Comparison of ENCODE assay signal across 27 cellular contexts in the genomic region with DNA sequence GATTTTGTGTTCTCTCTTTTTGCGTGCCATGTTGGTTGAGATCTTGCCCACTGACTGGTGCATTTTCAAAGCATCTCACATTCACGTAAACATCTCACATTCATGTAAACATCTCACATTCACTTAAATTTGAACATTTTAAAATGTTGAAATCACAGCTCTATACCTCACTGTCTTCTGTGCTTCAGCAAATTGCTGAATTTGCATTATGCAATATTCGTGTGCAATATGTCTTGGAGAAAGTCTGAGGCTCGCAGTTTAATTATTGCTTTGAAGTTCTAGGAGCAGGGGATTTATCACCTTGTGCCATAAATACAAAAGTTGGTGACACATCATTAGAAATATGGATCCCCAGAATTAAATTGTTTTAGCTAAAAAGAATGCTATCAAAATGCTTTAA.
"Had no signal": no experiment of that assay in that cellular context is flagged by ENCODE, and none has a peak within 500 bp of the region (broad histone marks: within the 10 kb centered on the region; RNA-seq: fewer than 3 reads in every experiment).

No MANE protein-coding gene starts in this region.

- H3K9me3 ChIP-seq: suprapubic skin, testis, thoracic aorta, thyroid gland, tibial artery, transverse colon, upper lobe of left lung, upper lobe of right lung, uterus, vagina had no signal

- ATAC-seq: stimulated activated effector memory CD8-positive, alpha-beta T cell treated with anti-CD3 and anti-CD28 coated beads, Interleukin-12 subunit alpha, Interleukin-12 subunit beta, amount 100 ng/mL, for 72 hours; stimulated activated memory B cell treated with anti-CD40 and anti-IgM and Interleukin-4, amounts not matched to agents 10 μg/mL and 1 μg/mL and 100 μg/mL, for 72 hours; stimulated activated naive B cell treated with anti-CD40 and anti-IgM and Interleukin-4, amounts not matched to agents 10 μg/mL and 1 μg/mL and 100 μg/mL, for 72 hours; stimulated activated naive CD8-positive, alpha-beta T cell treated with anti-CD3 and anti-CD28 coated beads, Interleukin-15, amount 100 ng/mL, for 72 hours; stimulated activated naive CD8-positive, alpha-beta T cell treated with anti-CD3 and anti-CD28 coated beads, Interleukin-15, Interleukin-2, amounts not matched to agents 100 U/mL and 50 U/mL, for 24 hours; upper lobe of right lung had no signal

- H3K36me3 ChIP-seq: stomach, suprapubic skin, thoracic aorta, thyroid gland, tibial artery, tibial nerve, transverse colon, upper lobe of left lung, upper lobe of right lung, uterus, vagina had no signal

- H3K27ac ChIP-seq: stomach, suprapubic skin, testis, thoracic aorta, thyroid gland, tibial artery, tibial nerve, transverse colon, upper lobe of left lung, upper lobe of right lung, uterus, vagina had no signal

- H3K4me3 ChIP-seq: stomach, suprapubic skin, testis, thoracic aorta, thyroid gland, tibial artery, tibial nerve, transverse colon, upper lobe of left lung, upper lobe of right lung, uterus, vagina had no signal

- FAIRE-seq: urothelium cell line had no signal

- H3K4me1 ChIP-seq: stomach, suprapubic skin, testis, thyroid gland, tibial artery, tibial nerve, transverse colon, upper lobe of left lung, upper lobe of right lung, uterus, vagina had no signal

- DNase-seq: stimulated activated CD4-positive, alpha-beta T cell treated with anti-CD3 and anti-CD28 coated beads, Interleukin-2, amount 100 ng/mL, for 48 hours; stimulated activated CD4-positive, alpha-beta T cell treated with anti-CD3 and anti-CD28 coated beads, Interleukin-4, amount 100 ng/mL, for 1 hour; stimulated activated CD4-positive, alpha-beta T cell treated with anti-CD3 and anti-CD28 coated beads, Interleukin-4, amount 100 ng/mL, for 24 hours; stimulated activated CD4-positive, alpha-beta T cell treated with anti-CD3 and anti-CD28 coated beads, Interleukin-4, amount 100 ng/mL, for 4 hours; stimulated activated CD8-positive, alpha-beta memory T cell treated with anti-CD3 and anti-CD28 coated beads, Interleukin-4, amount 100 ng/mL, for 48 hours; stimulated activated naive B cell treated with anti-CD40 and anti-IgM and Interleukin-4, amounts not matched to agents 10 μg/mL and 1 μg/mL and 100 μg/mL, for 72 hours; stimulated activated naive CD4-positive, alpha-beta T cell; stimulated activated naive CD4-positive, alpha-beta T cell treated with Interleukin-2 at 50 U/mL for 16 hours; stimulated activated naive CD8-positive, alpha-beta T cell treated with anti-CD3 and anti-CD28 coated beads, Interleukin-15, amount 100 ng/mL, for 72 hours; stimulated activated naive CD8-positive, alpha-beta T cell treated with anti-CD3 and anti-CD28 coated beads, Interleukin-15, Interleukin-2, amounts not matched to agents 100 U/mL and 50 U/mL, for 24 hours; stomach; substantia nigra; testis; thyroid gland; tibial artery; transverse colon; trophoblast cell; upper lobe of left lung; upper lobe of right lung; uterus had no signal

- H3K27me3 ChIP-seq: stomach, suprapubic skin, testis, thyroid gland, tibial nerve, transverse colon, upper lobe of left lung, upper lobe of right lung, uterus, vagina had no signal
